Comparison of ENCODE assay signal across 1 cellular context in the genomic region with DNA sequence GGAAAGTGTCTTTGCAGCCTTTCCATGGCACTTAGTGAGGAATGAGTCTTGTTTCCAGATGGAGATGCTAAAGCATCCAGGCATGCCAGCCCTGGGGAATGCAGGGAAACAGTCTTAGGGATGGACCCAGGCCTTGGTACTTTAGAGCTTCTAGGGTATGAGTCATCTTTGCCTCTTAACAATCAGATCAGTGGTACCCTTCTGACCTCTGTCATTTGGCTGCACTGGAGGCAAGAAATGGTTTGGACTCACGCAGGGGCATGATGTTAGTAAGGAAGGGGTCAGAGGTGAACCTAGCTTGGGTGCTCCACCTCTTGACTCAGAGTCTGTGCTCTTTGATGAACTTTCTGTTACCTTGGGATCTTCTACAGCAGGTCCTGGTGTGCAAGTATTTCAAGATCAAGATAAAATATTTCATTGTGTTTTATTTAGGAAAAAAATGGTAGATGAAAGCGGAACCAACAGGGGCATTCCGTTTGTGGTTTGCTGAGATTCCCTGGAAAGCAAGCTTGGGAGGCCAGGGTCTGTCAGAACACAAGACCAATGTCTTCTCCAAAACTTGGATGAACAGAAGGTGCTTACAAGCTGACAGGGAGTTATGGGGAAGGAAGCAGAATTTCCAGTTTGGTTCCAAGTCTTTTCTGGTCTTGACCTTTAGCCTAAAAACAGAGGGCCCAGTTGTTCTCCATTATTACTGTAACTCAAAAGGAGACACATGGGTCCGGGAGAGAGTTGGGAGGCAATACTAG.
A peak's percentile ranks its signal among the peaks of the same experiment; 100 is the strongest.
TF ChIP-seq lines count a peak whose summit lies in the region.

No MANE protein-coding gene starts in this region.

TF ChIP-seq in SK-N-SH, 30 proteins besides CTCF, POLR2A, EP300 and RAD21 (continued from another document):
- TF ChIP-seq, protein P1, sequence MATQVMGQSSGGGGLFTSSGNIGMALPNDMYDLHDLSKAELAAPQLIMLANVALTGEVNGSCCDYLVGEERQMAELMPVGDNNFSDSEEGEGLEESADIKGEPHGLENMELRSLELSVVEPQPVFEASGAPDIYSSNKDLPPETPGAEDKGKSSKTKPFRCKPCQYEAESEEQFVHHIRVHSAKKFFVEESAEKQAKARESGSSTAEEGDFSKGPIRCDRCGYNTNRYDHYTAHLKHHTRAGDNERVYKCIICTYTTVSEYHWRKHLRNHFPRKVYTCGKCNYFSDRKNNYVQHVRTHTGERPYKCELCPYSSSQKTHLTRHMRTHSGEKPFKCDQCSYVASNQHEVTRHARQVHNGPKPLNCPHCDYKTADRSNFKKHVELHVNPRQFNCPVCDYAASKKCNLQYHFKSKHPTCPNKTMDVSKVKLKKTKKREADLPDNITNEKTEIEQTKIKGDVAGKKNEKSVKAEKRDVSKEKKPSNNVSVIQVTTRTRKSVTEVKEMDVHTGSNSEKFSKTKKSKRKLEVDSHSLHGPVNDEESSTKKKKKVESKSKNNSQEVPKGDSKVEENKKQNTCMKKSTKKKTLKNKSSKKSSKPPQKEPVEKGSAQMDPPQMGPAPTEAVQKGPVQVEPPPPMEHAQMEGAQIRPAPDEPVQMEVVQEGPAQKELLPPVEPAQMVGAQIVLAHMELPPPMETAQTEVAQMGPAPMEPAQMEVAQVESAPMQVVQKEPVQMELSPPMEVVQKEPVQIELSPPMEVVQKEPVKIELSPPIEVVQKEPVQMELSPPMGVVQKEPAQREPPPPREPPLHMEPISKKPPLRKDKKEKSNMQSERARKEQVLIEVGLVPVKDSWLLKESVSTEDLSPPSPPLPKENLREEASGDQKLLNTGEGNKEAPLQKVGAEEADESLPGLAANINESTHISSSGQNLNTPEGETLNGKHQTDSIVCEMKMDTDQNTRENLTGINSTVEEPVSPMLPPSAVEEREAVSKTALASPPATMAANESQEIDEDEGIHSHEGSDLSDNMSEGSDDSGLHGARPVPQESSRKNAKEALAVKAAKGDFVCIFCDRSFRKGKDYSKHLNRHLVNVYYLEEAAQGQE (IDR thresholded peaks at IDR 0.05; ENCODE audit: low read depth, low read length): no peak
- no peak for TF ChIP-seq SMC3 (IDR thresholded peaks at IDR 0.05; ENCODE audit: low read depth, low read length)
- no peak for TF ChIP-seq MEF2A (IDR thresholded peaks at IDR 0.05; ENCODE audit: borderline replicate concordance, low read depth)
- TF ChIP-seq ELF1 (IDR thresholded peaks at IDR 0.05): no peak
- TF ChIP-seq FOSL2 (IDR thresholded peaks at IDR 0.05; ENCODE audit: borderline replicate concordance, low read depth): peak; percentile 72
- TF ChIP-seq, protein P2, sequence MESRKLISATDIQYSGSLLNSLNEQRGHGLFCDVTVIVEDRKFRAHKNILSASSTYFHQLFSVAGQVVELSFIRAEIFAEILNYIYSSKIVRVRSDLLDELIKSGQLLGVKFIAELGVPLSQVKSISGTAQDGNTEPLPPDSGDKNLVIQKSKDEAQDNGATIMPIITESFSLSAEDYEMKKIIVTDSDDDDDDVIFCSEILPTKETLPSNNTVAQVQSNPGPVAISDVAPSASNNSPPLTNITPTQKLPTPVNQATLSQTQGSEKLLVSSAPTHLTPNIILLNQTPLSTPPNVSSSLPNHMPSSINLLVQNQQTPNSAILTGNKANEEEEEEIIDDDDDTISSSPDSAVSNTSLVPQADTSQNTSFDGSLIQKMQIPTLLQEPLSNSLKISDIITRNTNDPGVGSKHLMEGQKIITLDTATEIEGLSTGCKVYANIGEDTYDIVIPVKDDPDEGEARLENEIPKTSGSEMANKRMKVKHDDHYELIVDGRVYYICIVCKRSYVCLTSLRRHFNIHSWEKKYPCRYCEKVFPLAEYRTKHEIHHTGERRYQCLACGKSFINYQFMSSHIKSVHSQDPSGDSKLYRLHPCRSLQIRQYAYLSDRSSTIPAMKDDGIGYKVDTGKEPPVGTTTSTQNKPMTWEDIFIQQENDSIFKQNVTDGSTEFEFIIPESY (IDR thresholded peaks at IDR 0.05; ENCODE audit: borderline replicate concordance, low read depth): no peak
- no peak for TF ChIP-seq RFX5 (IDR thresholded peaks at IDR 0.05; ENCODE audit: low read length)
- no peak for TF ChIP-seq EZH2phosphoT487 (IDR thresholded peaks at IDR 0.05; ENCODE audit: borderline replicate concordance, low read depth)
- no peak for TF ChIP-seq TAF1 (IDR thresholded peaks at IDR 0.05; ENCODE audit: borderline replicate concordance, low read depth, low read length)
- TF ChIP-seq, protein P3, sequence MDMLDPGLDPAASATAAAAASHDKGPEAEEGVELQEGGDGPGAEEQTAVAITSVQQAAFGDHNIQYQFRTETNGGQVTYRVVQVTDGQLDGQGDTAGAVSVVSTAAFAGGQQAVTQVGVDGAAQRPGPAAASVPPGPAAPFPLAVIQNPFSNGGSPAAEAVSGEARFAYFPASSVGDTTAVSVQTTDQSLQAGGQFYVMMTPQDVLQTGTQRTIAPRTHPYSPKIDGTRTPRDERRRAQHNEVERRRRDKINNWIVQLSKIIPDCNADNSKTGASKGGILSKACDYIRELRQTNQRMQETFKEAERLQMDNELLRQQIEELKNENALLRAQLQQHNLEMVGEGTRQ (IDR thresholded peaks at IDR 0.05; ENCODE audit: borderline replicate concordance, low read depth, low read length): no peak
- no peak for TF ChIP-seq GATA2 (CRISPR knock-in tag; IDR thresholded peaks at IDR 0.05)
- TF ChIP-seq TCF12 (IDR thresholded peaks at IDR 0.05): peak; percentile 65
- TF ChIP-seq POLR2AphosphoS5 (IDR thresholded peaks at IDR 0.05; ENCODE audit: low read depth, low read length): no peak
- TF ChIP-seq, protein P4, sequence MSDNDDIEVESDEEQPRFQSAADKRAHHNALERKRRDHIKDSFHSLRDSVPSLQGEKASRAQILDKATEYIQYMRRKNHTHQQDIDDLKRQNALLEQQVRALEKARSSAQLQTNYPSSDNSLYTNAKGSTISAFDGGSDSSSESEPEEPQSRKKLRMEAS (IDR thresholded peaks at IDR 0.05; ENCODE audit: low read depth): 0 out of 2 replicates have a peak, but pooled peaks have one; percentile 42
- no peak for TF ChIP-seq RCOR1 (IDR thresholded peaks at IDR 0.05; ENCODE audit: low read length)
- TF ChIP-seq NFIC (IDR thresholded peaks at IDR 0.05; ENCODE audit: borderline replicate concordance): 0 out of 2 replicates have a peak, but pooled peaks have one; percentile 18
